In genomic region chr10:63206576-63206975, GRCh38 we compare ENCODE assay signal across 11 cellular contexts.
A peak's percentile ranks its signal among the peaks of the same experiment; 100 is the strongest.
DNase-seq lines count a peak whose midpoint lies in the region; ATAC-seq and TF ChIP-seq lines count a peak whose summit lies in the region.
"Had no signal": no experiment of that assay in that cellular context is flagged by ENCODE, and none has a peak within 500 bp of the region (broad histone marks: within the 10 kb centered on the region; RNA-seq: fewer than 3 reads in every experiment).

No MANE protein-coding gene starts in this region.

- TF ChIP-seq CTCF in fibroblast of the aortic adventitia (IDR thresholded peaks at IDR 0.05; ENCODE audit: insufficient read depth, low read length) (no peak), stomach (IDR thresholded peaks at IDR 0.05) (no peak)

- peak overlapping the region; percentile 35 for H3K4me3 Mint-ChIP-seq in activated CD4-positive, alpha-beta T cell treated with anti-CD3 and anti-CD28 coated beads, Interleukin-2, amount 10 ng/mL, durations not matched to agents 7 days and 5 days
- H3K4me3 Mint-ChIP-seq in T-helper 17 cell: peak overlapping the region; percentile 70

- H3K9me3 ChIP-seq in T-helper 17 cell (ENCODE audit: control insufficient read depth, low read length, poor library complexity, severe bottlenecking) (no peaks in the 10 kb centered on the region), stomach (no peaks in the 10 kb centered on the region)

- H3K27me3 ChIP-seq in stomach: no peaks in the 10 kb centered on the region

- peaks cover 42% of the 10 kb centered on the region for H3K36me3 Mint-ChIP-seq in activated CD4-positive, alpha-beta T cell treated with anti-CD3 and anti-CD28 coated beads, Interleukin-2, amount 10 ng/mL, durations not matched to agents 7 days and 5 days (ENCODE audit: low read depth)
- H3K36me3 Mint-ChIP-seq in T-helper 17 cell (ENCODE audit: low read depth): peaks cover 12% of the 10 kb centered on the region

- no peak for TF ChIP-seq POLR2A in stomach (IDR thresholded peaks at IDR 0.05)

- no peak for ATAC-seq in T-helper 17 cell
- ATAC-seq: HCT116 had no signal

- H3K4me3 ChIP-seq in fibroblast of the aortic adventitia (ENCODE audit: low read depth, low read length) (no peak overlapping the region), stomach (no peak overlapping the region)

- H3K27ac ChIP-seq in stomach: peak overlapping the region in 4 of 5 donors; percentile 42 to 74 (median 68)

- peaks cover 0 to 42% (median 23%) of the 10 kb centered on the region in 4 donors for H3K36me3 ChIP-seq in stomach

- peaks cover 60% of the 10 kb centered on the region for H3K4me1 Mint-ChIP-seq in activated CD4-positive, alpha-beta T cell treated with anti-CD3 and anti-CD28 coated beads, Interleukin-2, amount 10 ng/mL, durations not matched to agents 7 days and 5 days
- peaks cover 46% of the 10 kb centered on the region for H3K4me1 Mint-ChIP-seq in T-helper 17 cell

- H3K27ac Mint-ChIP-seq in activated CD4-positive, alpha-beta T cell treated with anti-CD3 and anti-CD28 coated beads, Interleukin-2, amount 10 ng/mL, durations not matched to agents 7 days and 5 days: peak overlapping the region; percentile 89
- H3K27ac Mint-ChIP-seq in T-helper 17 cell: peak overlapping the region; percentile 79

- intact Hi-C loops in stomach (cut with DNase I; ENCODE audit: low total_unique reads): no loop called here

- DNase-seq in activated CD4-positive, alpha-beta T cell treated with anti-CD3 and anti-CD28 coated beads, Interleukin-2, amount 10 ng/mL, durations not matched to agents 7 days and 5 days: no peak
- DNase-seq in activated CD4-positive, alpha-beta T cell treated with anti-CD3 and anti-CD28 coated beads, Interleukin-2, amount 50 U/mL, for 4 hours: no peak
- DNase-seq in T-helper 17 cell (no peak), fibroblast of the aortic adventitia (ENCODE audit: low read depth) (peak; percentile 47), stomach (no peak), NOMO-1 treated with DMSO at 0.1 percent for 48 hours (lab: John Stamatoyannopoulos, UW; ENCODE audit: unreplicated experiment) (no peak), HuH-7.5 (ENCODE audit: low spot score) (no peak), NCI-H69 (lab: John Stamatoyannopoulos, UW) (no peak)
- DNase-seq: activated gamma-delta T cell treated with Interleukin-2 at 50 U/mL for 16 hours, NCI-H345 had no signal

- POLR2A ChIA-PET in activated CD4-positive, alpha-beta T cell treated with anti-CD3 and anti-CD28 coated beads, Interleukin-2, amount 10 ng/mL, durations not matched to agents 7 days and 5 days (lab: Charles Lee): interaction anchor here (0.6 kb wide), 1 partner anchor 606 kb away, joined by 3 read pairs; no protein-coding TSS in a partner anchor

- peaks cover 8 to 72% (median 38%) of the 10 kb centered on the region in 4 donors for H3K4me1 ChIP-seq in stomach

- TF ChIP-seq EP300 in stomach (IDR thresholded peaks at IDR 0.05): no peak

- H3K9me3 Mint-ChIP-seq in activated CD4-positive, alpha-beta T cell treated with anti-CD3 and anti-CD28 coated beads, Interleukin-2, amount 10 ng/mL, durations not matched to agents 7 days and 5 days: no peaks in the 10 kb centered on the region

- no peaks in the 10 kb centered on the region for H3K27me3 Mint-ChIP-seq in activated CD4-positive, alpha-beta T cell treated with anti-CD3 and anti-CD28 coated beads, Interleukin-2, amount 10 ng/mL, durations not matched to agents 7 days and 5 days
- H3K27me3 Mint-ChIP-seq in T-helper 17 cell: no peaks in the 10 kb centered on the region

- CTCF ChIA-PET in activated CD4-positive, alpha-beta T cell treated with anti-CD3 and anti-CD28 coated beads, Interleukin-2, amount 10 ng/mL, durations not matched to agents 7 days and 5 days (lab: Charles Lee): interaction anchor here (1.3 to 1.7 kb wide), 4 partner anchors 8 to 39 kb away, joined by 3 to 6 read pairs (median 4); no protein-coding TSS in a partner anchor
